Comparison of ENCODE assay signal across 29 cellular contexts in the genomic region with DNA sequence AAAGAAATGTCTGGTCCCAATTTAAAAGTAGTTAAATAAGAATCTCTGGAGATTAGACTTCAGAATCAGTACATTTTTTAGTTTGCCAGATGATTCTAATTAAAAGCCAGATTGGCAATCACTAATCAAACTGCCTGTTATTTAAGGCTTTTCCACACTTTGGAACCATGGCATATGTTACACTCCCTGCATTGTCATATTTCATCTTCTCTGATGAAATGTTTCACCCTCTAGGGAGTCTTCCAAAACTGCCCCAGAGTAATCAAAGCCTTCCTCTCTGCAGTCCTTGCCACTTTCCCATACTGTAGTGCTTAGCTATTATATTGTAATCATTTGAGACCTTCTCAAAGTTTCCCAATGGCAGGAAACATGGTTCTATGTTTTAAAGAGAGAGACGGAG. TPM values are rescaled to one million over a fixed set of nuclear protein-coding genes. Genes with fewer than 3 reads are reported as not detected.
A peak's percentile ranks its signal among the peaks of the same experiment; 100 is the strongest.
DNase-seq lines count a peak whose midpoint lies in the region; ATAC-seq and TF ChIP-seq lines count a peak whose summit lies in the region.
"Had no signal": no experiment of that assay in that cellular context is flagged by ENCODE, and none has a peak within 500 bp of the region (broad histone marks: within the 10 kb centered on the region; RNA-seq: fewer than 3 reads in every experiment).

No MANE protein-coding gene starts in this region.

- no peak overlapping the region for H3K9ac ChIP-seq in SK-N-MC (ENCODE audit: insufficient read length)
- H3K9ac ChIP-seq: BLaER1 had no signal

- H3K4me3 Mint-ChIP-seq in WTC11: no peak overlapping the region
- H3K4me3 Mint-ChIP-seq: CD14-positive monocyte; CD4-positive, alpha-beta memory T cell; CD4-positive, CD25-positive, alpha-beta regulatory T cell; CD8-positive, alpha-beta memory T cell had no signal

- intact Hi-C loops in heart right ventricle (cut with DNase I) (no loop called here), ovary (cut with DNase I) (no loop called here)

- CTCF ChIA-PET in WTC11 (lab: Charles Lee): no interaction called here

- POLR2A ChIA-PET in WTC11 (lab: Charles Lee): no interaction called here

- no peaks in the 10 kb centered on the region for H3K27me3 ChIP-seq in heart right ventricle
- no peaks in the 10 kb centered on the region for H3K27me3 ChIP-seq in ovary
- H3K27me3 ChIP-seq: BE2C, BLaER1 had no signal

- no peak for TF ChIP-seq CTCF in fibroblast of mammary gland (conservative IDR thresholded peaks at IDR 0.05; ENCODE audit: control insufficient read depth, insufficient read depth, low read depth, low read length)
- no peak for TF ChIP-seq CTCF in heart right ventricle (IDR thresholded peaks at IDR 0.05)
- no peak for TF ChIP-seq CTCF in WTC11 (IDR thresholded peaks at IDR 0.05)
- TF ChIP-seq CTCF in ovary (IDR thresholded peaks at IDR 0.05): no peak

- DNase-seq in Ammon's horn (ENCODE audit: low spot score) (peak; percentile 23), SK-N-MC (ENCODE audit: low read depth, low spot score) (no peak), fibroblast of mammary gland (ENCODE audit: low read depth) (peak; percentile 17), heart right ventricle (no peak), WTC11 (ENCODE audit: low spot score) (no peak), ovary (no peak)
- DNase-seq: 8988T; ACHN; AML-193; BE2C; C1 segment of cervical spinal cord; CD4-positive, alpha-beta memory T cell; CD4-positive, CD25-positive, alpha-beta regulatory T cell; CD8-positive, alpha-beta memory T cell; COR-L47; DMS 273 treated with DMSO at 0.1 percent for 48 hours; DMS153; DMS53; DMS79; DND-41; EL; GDM1 had no signal

- peaks cover 6% of the 10 kb centered on the region; the same call in 1 of the 2 replicates for H3K36me3 Mint-ChIP-seq in WTC11
- H3K36me3 Mint-ChIP-seq: CD14-positive monocyte; CD4-positive, CD25-positive, alpha-beta regulatory T cell had no signal

- TF ChIP-seq POLR2A in ovary (IDR thresholded peaks at IDR 0.05): no peak

- no peak for TF ChIP-seq EP300 in ovary (IDR thresholded peaks at IDR 0.05)

- H3K9me3 Mint-ChIP-seq in WTC11: peaks cover 30% of the 10 kb centered on the region

- 88 to 90% methylated on average over 1 of the region's 1 CpG for WGBS in heart right ventricle, 2 donors
- WGBS in ovary, 3 donors: 73 to 87% (median 77%) methylated on average over 1 of the region's 1 CpG

- no peaks in the 10 kb centered on the region for H3K4me1 ChIP-seq in heart right ventricle
- H3K4me1 ChIP-seq in ovary (ENCODE audit: insufficient read depth): no peaks in the 10 kb centered on the region
- H3K4me1 ChIP-seq: BE2C had no signal

- no peaks in the 10 kb centered on the region for H3K4me1 Mint-ChIP-seq in WTC11
- H3K4me1 Mint-ChIP-seq: CD14-positive monocyte; CD4-positive, alpha-beta memory T cell; CD4-positive, CD25-positive, alpha-beta regulatory T cell; CD8-positive, alpha-beta memory T cell had no signal

- no peaks in the 10 kb centered on the region for H3K27me3 Mint-ChIP-seq in WTC11 (ENCODE audit: low read depth)
- H3K27me3 Mint-ChIP-seq: CD4-positive, alpha-beta memory T cell; CD4-positive, CD25-positive, alpha-beta regulatory T cell had no signal

- H3K4me3 ChIP-seq in SK-N-MC (peak overlapping the region; percentile 25; the same call in 1 of the 2 replicates), fibroblast of mammary gland (ENCODE audit: control insufficient read depth, low read depth, low read length) (no peak overlapping the region), heart right ventricle (no peak overlapping the region), ovary (no peak overlapping the region)
- H3K4me3 ChIP-seq: BLaER1, GM12878 had no signal

- H3K27ac ChIP-seq in SK-N-MC (0 out of 2 replicates have a peak overlapping the region, but pooled peaks have one; percentile 25), heart right ventricle (no peak overlapping the region), ovary (no peak overlapping the region)
- H3K27ac ChIP-seq: BLaER1 had no signal

- ATAC-seq in heart right ventricle: no peak
- no peak for ATAC-seq in WTC11
- ATAC-seq: GM12878 had no signal

- no peak overlapping the region for H3K27ac Mint-ChIP-seq in WTC11
- H3K27ac Mint-ChIP-seq: CD14-positive monocyte; CD4-positive, alpha-beta memory T cell; CD4-positive, CD25-positive, alpha-beta regulatory T cell; CD8-positive, alpha-beta memory T cell had no signal

- no peaks in the 10 kb centered on the region for H3K36me3 ChIP-seq in SK-N-MC (ENCODE audit: insufficient read depth, low read length)
- no peaks in the 10 kb centered on the region for H3K36me3 ChIP-seq in heart right ventricle
- no peaks in the 10 kb centered on the region for H3K36me3 ChIP-seq in ovary
- H3K36me3 ChIP-seq: BE2C, BLaER1 had no signal

- H3K9me3 ChIP-seq in SK-N-MC (ENCODE audit: low read depth, low read length) (no peaks in the 10 kb centered on the region), heart right ventricle (peaks cover 0 to 48% (median 17%) of the 10 kb centered on the region in 11 donors), ovary (no peaks in the 10 kb centered on the region)
- H3K9me3 ChIP-seq: BE2C had no signal

TF ChIP-seq in WTC11, 78 proteins besides CTCF, POLR2A, EP300 and RAD21:
- TF ChIP-seq CREB1 (CRISPR knock-in tag; IDR thresholded peaks at IDR 0.05) (no peak), JUN (CRISPR knock-in tag; IDR thresholded peaks at IDR 0.05) (no peak), IRF2 (CRISPR knock-in tag; IDR thresholded peaks at IDR 0.05; ENCODE audit: borderline replicate concordance, low read depth) (no peak), NR3C1 (CRISPR knock-in tag; conservative IDR thresholded peaks at IDR 0.05; ENCODE audit: low read depth) (no peak), ZNF121 (CRISPR knock-in tag; IDR thresholded peaks at IDR 0.05) (no peak), RELA (CRISPR knock-in tag; IDR thresholded peaks at IDR 0.05; ENCODE audit: borderline replicate concordance) (no peak)
- TF ChIP-seq, protein P1, sequence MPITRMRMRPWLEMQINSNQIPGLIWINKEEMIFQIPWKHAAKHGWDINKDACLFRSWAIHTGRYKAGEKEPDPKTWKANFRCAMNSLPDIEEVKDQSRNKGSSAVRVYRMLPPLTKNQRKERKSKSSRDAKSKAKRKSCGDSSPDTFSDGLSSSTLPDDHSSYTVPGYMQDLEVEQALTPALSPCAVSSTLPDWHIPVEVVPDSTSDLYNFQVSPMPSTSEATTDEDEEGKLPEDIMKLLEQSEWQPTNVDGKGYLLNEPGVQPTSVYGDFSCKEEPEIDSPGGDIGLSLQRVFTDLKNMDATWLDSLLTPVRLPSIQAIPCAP (CRISPR knock-in tag; IDR thresholded peaks at IDR 0.05): no peak
- TF ChIP-seq, protein P2, sequence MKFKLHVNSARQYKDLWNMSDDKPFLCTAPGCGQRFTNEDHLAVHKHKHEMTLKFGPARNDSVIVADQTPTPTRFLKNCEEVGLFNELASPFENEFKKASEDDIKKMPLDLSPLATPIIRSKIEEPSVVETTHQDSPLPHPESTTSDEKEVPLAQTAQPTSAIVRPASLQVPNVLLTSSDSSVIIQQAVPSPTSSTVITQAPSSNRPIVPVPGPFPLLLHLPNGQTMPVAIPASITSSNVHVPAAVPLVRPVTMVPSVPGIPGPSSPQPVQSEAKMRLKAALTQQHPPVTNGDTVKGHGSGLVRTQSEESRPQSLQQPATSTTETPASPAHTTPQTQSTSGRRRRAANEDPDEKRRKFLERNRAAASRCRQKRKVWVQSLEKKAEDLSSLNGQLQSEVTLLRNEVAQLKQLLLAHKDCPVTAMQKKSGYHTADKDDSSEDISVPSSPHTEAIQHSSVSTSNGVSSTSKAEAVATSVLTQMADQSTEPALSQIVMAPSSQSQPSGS (CRISPR knock-in tag; IDR thresholded peaks at IDR 0.05; ENCODE audit: borderline replicate concordance, low read depth): no peak

RNA-seq across cellular contexts. Expression of a gene that starts 17.5 kb away (rescaled TPM):
- total RNA-seq in heart right ventricle (not detected), WTC11 (2021) (not detected in 3 replicates), ovary (not detected)
- polyA plus RNA-seq in heart right ventricle (not detected), ovary (not detected)
- total RNA-seq: A673; CD4-positive, alpha-beta memory T cell; CD4-positive, CD25-positive, alpha-beta regulatory T cell; CD8-positive, alpha-beta memory T cell; Daoy; G401; GM12878 had no signal
- polyA plus RNA-seq: AG04450; CD14-positive monocyte; CD4-positive, alpha-beta memory T cell; CD4-positive, CD25-positive, alpha-beta regulatory T cell; CD8-positive, alpha-beta memory T cell; GM12878 had no signal

RNA-seq across cellular contexts. Expression of a gene that starts 30.0 kb away (rescaled TPM):
- total RNA-seq in heart right ventricle: not detected
- polyA plus RNA-seq in heart right ventricle: not detected
- not detected in 3 replicates for total RNA-seq in WTC11 (2021)
- total RNA-seq in ovary: not detected
- not detected for polyA plus RNA-seq in ovary
- total RNA-seq: A673; CD4-positive, alpha-beta memory T cell; CD4-positive, CD25-positive, alpha-beta regulatory T cell; CD8-positive, alpha-beta memory T cell; Daoy; G401; GM12878 had no signal
- polyA plus RNA-seq: AG04450; CD14-positive monocyte; CD4-positive, alpha-beta memory T cell; CD4-positive, CD25-positive, alpha-beta regulatory T cell; CD8-positive, alpha-beta memory T cell had no signal

RNA-seq across cellular contexts. Expression of a gene that starts 36.3 kb away (rescaled TPM):
- total RNA-seq in heart right ventricle (not detected), WTC11 (2021) (not detected in 3 replicates), ovary (not detected)
- polyA plus RNA-seq in heart right ventricle (not detected), ovary (not detected)
- total RNA-seq: A673; CD4-positive, alpha-beta memory T cell; CD4-positive, CD25-positive, alpha-beta regulatory T cell; CD8-positive, alpha-beta memory T cell; Daoy; G401; GM12878 had no signal
- polyA plus RNA-seq: AG04450; CD14-positive monocyte; CD4-positive, alpha-beta memory T cell; CD4-positive, CD25-positive, alpha-beta regulatory T cell; CD8-positive, alpha-beta memory T cell had no signal

RNA-seq across cellular contexts. Expression of a gene that starts 58.8 kb away (rescaled TPM):
- not detected for total RNA-seq in heart right ventricle
- not detected for polyA plus RNA-seq in heart right ventricle
- total RNA-seq in WTC11 (2021): not detected in 3 replicates
- not detected for total RNA-seq in ovary
- polyA plus RNA-seq in ovary: not detected
- total RNA-seq: A673; CD4-positive, alpha-beta memory T cell; CD4-positive, CD25-positive, alpha-beta regulatory T cell; CD8-positive, alpha-beta memory T cell; Daoy; G401; GM12878 had no signal
- polyA plus RNA-seq: AG04450; CD14-positive monocyte; CD4-positive, alpha-beta memory T cell; CD4-positive, CD25-positive, alpha-beta regulatory T cell; CD8-positive, alpha-beta memory T cell; GM12878 had no signal

Comparison
In these comparisons a context has a peak if more than half of its experiments do, and no peak if none do; other contexts are left out.
1. DNase-seq: peak in Ammon's horn (single experiment) and fibroblast of mammary gland (single experiment); none in SK-N-MC (single experiment), heart right ventricle (0 of 2), WTC11 (single experiment) and ovary (0 of 5).